ENCODE assay signal across 1 cellular context in genomic region chr1:156639601-156640101, GRCh38.
TF ChIP-seq lines count a peak whose summit lies in the region.

No MANE protein-coding gene starts in this region.

TF ChIP-seq in H1, 55 proteins besides CTCF, POLR2A, EP300 and RAD21:
- TF ChIP-seq YY1 (IDR thresholded peaks at IDR 0.05; ENCODE audit: low read depth, low read length) (no peak), POU5F1 (IDR thresholded peaks at IDR 0.05; ENCODE audit: low read depth, low read length) (no peak), HDAC6 (IDR thresholded peaks at IDR 0.05; ENCODE audit: low read depth, low read length) (no peak), TCF12 (IDR thresholded peaks at IDR 0.05; ENCODE audit: low read depth, low read length) (no peak)
